1 cellular context compared by ENCODE assay signal in genomic region chr2:55419514-55420243, GRCh38.
TF ChIP-seq lines count a peak whose summit lies in the region.

Gene CCDC88A, minus strand, starts transcription at chr2:55419856. Its CDS starts 777 bp downstream, at chr2:55419079.

TF ChIP-seq in HepG2, 621 proteins besides CTCF, POLR2A, EP300 and RAD21 (continued from another document and continues in another):
- TF ChIP-seq PAWR (CRISPR knock-in tag; IDR thresholded peaks at IDR 0.05; ENCODE audit: borderline replicate concordance) (no peak), SMAD1 (CRISPR knock-in tag; IDR thresholded peaks at IDR 0.05; ENCODE audit: borderline replicate concordance, low read depth) (peak; percentile 78), CBX5 (CRISPR knock-in tag; IDR thresholded peaks at IDR 0.05; ENCODE audit: borderline replicate concordance) (peak; percentile 98), HCFC1 (IDR thresholded peaks at IDR 0.05; ENCODE audit: low read depth, low read length) (peak; percentile 50; the same call in 1 of the 2 replicates), TRIM22 (IDR thresholded peaks at IDR 0.05) (no peak), ZFAT (CRISPR knock-in tag; conservative IDR thresholded peaks at IDR 0.05) (peak; percentile 89; the same call in 1 of the 2 replicates), PCBP2 (optimal IDR thresholded peaks at IDR 0.05; ENCODE audit: low read depth, low read length, poor library complexity, severe bottlenecking) (no peak), MAZ (IDR thresholded peaks at IDR 0.05; ENCODE audit: borderline replicate concordance, low read depth, low read length) (peak; percentile 99), MAZ (CRISPR knock-in tag; IDR thresholded peaks at IDR 0.05; ENCODE audit: low read depth) (peak; percentile 100), DMAP1 (CRISPR knock-in tag; IDR thresholded peaks at IDR 0.05) (peak; percentile 99), HOMEZ (CRISPR knock-in tag; IDR thresholded peaks at IDR 0.05; ENCODE audit: low read depth) (peak; percentile 99), ZNF891 (CRISPR knock-in tag; IDR thresholded peaks at IDR 0.05) (peak; percentile 88; the same call in 1 of the 2 replicates), MYPOP (CRISPR knock-in tag; IDR thresholded peaks at IDR 0.05) (peak; percentile 96), ARNT2 (CRISPR knock-in tag; IDR thresholded peaks at IDR 0.05; ENCODE audit: low read depth) (peak; percentile 94), TMF1 (CRISPR knock-in tag; IDR thresholded peaks at IDR 0.05; ENCODE audit: low read depth) (peak; percentile 94), MXD1 (CRISPR knock-in tag; IDR thresholded peaks at IDR 0.05) (peak; percentile 91), FOSL2 (CRISPR knock-in tag; IDR thresholded peaks at IDR 0.05) (peak; percentile 81), PHF8 (CRISPR knock-in tag; IDR thresholded peaks at IDR 0.05) (peak; percentile 84; the same call in 1 of the 2 replicates), ZNF678 (CRISPR knock-in tag; IDR thresholded peaks at IDR 0.05) (peak; percentile 86; the same call in 1 of the 2 replicates), REST (IDR thresholded peaks at IDR 0.05; ENCODE audit: borderline replicate concordance in 1 of 2, low read depth in 1 of 2, low read length in 2 of 2) (peak in 1 of 2 experiments; percentile 84; a peak in 3 of 4 replicates), ARNTL (CRISPR knock-in tag; IDR thresholded peaks at IDR 0.05) (peak; percentile 62), REPIN1 (CRISPR knock-in tag; IDR thresholded peaks at IDR 0.05; ENCODE audit: borderline replicate concordance, low read depth) (peak; percentile 99), GFI1 (CRISPR knock-in tag; IDR thresholded peaks at IDR 0.05; ENCODE audit: borderline replicate concordance) (peak; percentile 97), ZNF577 (CRISPR knock-in tag; IDR thresholded peaks at IDR 0.05; ENCODE audit: borderline replicate concordance, low read depth) (peak; percentile 38; the same call in 1 of the 2 replicates), ZNF441 (CRISPR knock-in tag; IDR thresholded peaks at IDR 0.05; ENCODE audit: borderline replicate concordance) (peak; percentile 89), SNAPC4 (CRISPR knock-in tag; IDR thresholded peaks at IDR 0.05) (peak; percentile 90), NCOR1 (IDR thresholded peaks at IDR 0.05; ENCODE audit: borderline replicate concordance, low read length) (peak; percentile 66; the same call in 1 of the 2 replicates), AHR (CRISPR knock-in tag; IDR thresholded peaks at IDR 0.05) (peak; percentile 98), CHD2 (IDR thresholded peaks at IDR 0.05; ENCODE audit: low read depth, low read length) (peak; percentile 94), ZNF746 (CRISPR knock-in tag; IDR thresholded peaks at IDR 0.05) (peak; percentile 86), ZNF253 (CRISPR knock-in tag; IDR thresholded peaks at IDR 0.05; ENCODE audit: borderline replicate concordance) (no peak; the same call in 1 of the 2 replicates), MED13 (CRISPR knock-in tag; IDR thresholded peaks at IDR 0.05) (no peak), ZNF7 (CRISPR knock-in tag; IDR thresholded peaks at IDR 0.05) (peak; percentile 63; the same call in 1 of the 2 replicates), ZNF597 (CRISPR knock-in tag; IDR thresholded peaks at IDR 0.05) (no peak), RAD51 (IDR thresholded peaks at IDR 0.05; ENCODE audit: borderline replicate concordance) (no peak), JARID2 (CRISPR knock-in tag; IDR thresholded peaks at IDR 0.05; ENCODE audit: insufficient replicate concordance) (no peak), GPBP1L1 (CRISPR knock-in tag; IDR thresholded peaks at IDR 0.05) (no peak), FOXP4 (CRISPR knock-in tag; IDR thresholded peaks at IDR 0.05) (peak; percentile 84), ZNF674 (CRISPR knock-in tag; IDR thresholded peaks at IDR 0.05; ENCODE audit: low read depth) (0 out of 2 replicates have a peak, but pooled peaks have one; percentile 25), ZNF354B (CRISPR knock-in tag; IDR thresholded peaks at IDR 0.05) (peak; percentile 91; the same call in 1 of the 2 replicates), TEAD3 (CRISPR knock-in tag; optimal IDR thresholded peaks at IDR 0.05; ENCODE audit: borderline replicate concordance) (peak; percentile 83), NFYB (CRISPR knock-in tag; IDR thresholded peaks at IDR 0.05) (peak; percentile 79), HNRNPL (IDR thresholded peaks at IDR 0.05; ENCODE audit: low read depth, low read length) (peak; percentile 95), ZNF766 (CRISPR knock-in tag; IDR thresholded peaks at IDR 0.05; ENCODE audit: borderline replicate concordance) (peak; percentile 91), ZNF580 (CRISPR knock-in tag; IDR thresholded peaks at IDR 0.05; ENCODE audit: borderline replicate concordance, low read depth) (peak; percentile 99), RELA (CRISPR knock-in tag; IDR thresholded peaks at IDR 0.05) (peak; percentile 87; the same call in 1 of the 2 replicates)
